ENCODE assay signal across 20 cellular contexts in the genomic region with DNA sequence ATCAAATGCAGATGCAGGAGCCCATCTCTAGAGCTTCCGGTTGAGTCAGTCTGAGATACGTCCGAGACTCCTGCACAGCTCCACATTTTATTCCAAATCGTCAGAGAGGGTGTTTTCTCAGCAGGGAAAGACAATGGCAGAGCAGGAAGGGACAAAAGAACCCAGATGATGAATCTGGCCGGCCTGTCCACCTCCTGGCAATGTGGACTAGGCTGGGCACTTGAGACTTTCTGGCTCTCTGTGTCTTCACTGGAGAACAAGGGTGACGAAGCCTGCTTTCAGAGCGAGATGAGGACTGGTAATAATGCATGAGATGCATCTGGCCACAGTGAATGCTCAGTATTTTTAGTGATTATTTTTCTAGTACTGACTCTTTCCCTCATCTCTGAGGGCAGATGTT.
"Had no signal": no experiment of that assay in that cellular context is flagged by ENCODE, and none has a peak within 500 bp of the region (broad histone marks: within the 10 kb centered on the region; RNA-seq: fewer than 3 reads in every experiment).

No MANE protein-coding gene starts in this region.

- H3K4me3 ChIP-seq: lower lobe of right lung, ovary, psoas muscle, right lobe of liver, tibial artery had no signal

- H3K27me3 Mint-ChIP-seq: dendritic cell treated with granulocyte-macrophage colony-stimulating factor and Interleukin-4, amounts not matched to agents 40 ng/mL and 50 ng/mL, for 4 days had no signal

- H3K9me3 ChIP-seq: lower lobe of right lung, ovary, psoas muscle, right lobe of liver, tibial artery had no signal

- H3K4me1 ChIP-seq: lower lobe of right lung, psoas muscle, right lobe of liver, tibial artery had no signal

- H3K36me3 Mint-ChIP-seq: immature natural killer cell; naive thymus-derived CD8-positive, alpha-beta T cell; type B pancreatic cell had no signal

- H3K27ac Mint-ChIP-seq: dendritic cell treated with granulocyte-macrophage colony-stimulating factor and Interleukin-4, amounts not matched to agents 40 ng/mL and 50 ng/mL, for 4 days; immature natural killer cell; naive thymus-derived CD8-positive, alpha-beta T cell; nephron progenitor cell; stimulated activated naive CD8-positive, alpha-beta T cell treated with anti-CD3 and anti-CD28 coated beads, Interleukin-15, amount 100 ng/mL, for 72 hours; type B pancreatic cell had no signal

- H3K36me3 ChIP-seq: lower lobe of right lung, ovary, right lobe of liver, tibial artery had no signal

- ATAC-seq: left ventricle myocardium superior; lower lobe of right lung; naive thymus-derived CD8-positive, alpha-beta T cell; psoas muscle; right lobe of liver; stimulated activated naive CD8-positive, alpha-beta T cell treated with anti-CD3 and anti-CD28 coated beads, Interleukin-15, amount 100 ng/mL, for 72 hours had no signal

- H3K4me3 Mint-ChIP-seq: dendritic cell treated with granulocyte-macrophage colony-stimulating factor and Interleukin-4, amounts not matched to agents 40 ng/mL and 50 ng/mL, for 4 days; immature natural killer cell; naive thymus-derived CD8-positive, alpha-beta T cell; nephron progenitor cell; stimulated activated naive CD8-positive, alpha-beta T cell treated with anti-CD3 and anti-CD28 coated beads, Interleukin-15, amount 100 ng/mL, for 72 hours; type B pancreatic cell had no signal

- H3K9me3 Mint-ChIP-seq: nephron progenitor cell, type B pancreatic cell had no signal

- H3K27me3 ChIP-seq: ovary, right lobe of liver, tibial artery had no signal

- DNase-seq: effector CD8-positive, alpha-beta T cell; immature natural killer cell; left ventricle myocardium superior; lower lobe of right lung; naive thymus-derived CD8-positive, alpha-beta T cell; nephron progenitor cell; occipital lobe; ovary; posterior cingulate gyrus; retina; right lobe of liver; small intestine; stimulated activated CD4-positive, alpha-beta T cell treated with anti-CD3 and anti-CD28 coated beads, Interleukin-15, amount 100 ng/mL, for 24 hours; stimulated activated CD4-positive, alpha-beta T cell treated with anti-CD3 and anti-CD28 coated beads, Interleukin-2, amount 100 ng/mL, for 48 hours; stimulated activated naive CD4-positive, alpha-beta T cell; stimulated activated naive CD8-positive, alpha-beta T cell treated with anti-CD3 and anti-CD28 coated beads, Interleukin-15, amount 100 ng/mL, for 72 hours; tibial artery had no signal

- H3K27ac ChIP-seq: lower lobe of right lung, ovary, psoas muscle, right lobe of liver, tibial artery had no signal

- H3K4me1 Mint-ChIP-seq: immature natural killer cell; naive thymus-derived CD8-positive, alpha-beta T cell; nephron progenitor cell; stimulated activated naive CD8-positive, alpha-beta T cell treated with anti-CD3 and anti-CD28 coated beads, Interleukin-15, amount 100 ng/mL, for 72 hours had no signal
